In the genomic region with DNA sequence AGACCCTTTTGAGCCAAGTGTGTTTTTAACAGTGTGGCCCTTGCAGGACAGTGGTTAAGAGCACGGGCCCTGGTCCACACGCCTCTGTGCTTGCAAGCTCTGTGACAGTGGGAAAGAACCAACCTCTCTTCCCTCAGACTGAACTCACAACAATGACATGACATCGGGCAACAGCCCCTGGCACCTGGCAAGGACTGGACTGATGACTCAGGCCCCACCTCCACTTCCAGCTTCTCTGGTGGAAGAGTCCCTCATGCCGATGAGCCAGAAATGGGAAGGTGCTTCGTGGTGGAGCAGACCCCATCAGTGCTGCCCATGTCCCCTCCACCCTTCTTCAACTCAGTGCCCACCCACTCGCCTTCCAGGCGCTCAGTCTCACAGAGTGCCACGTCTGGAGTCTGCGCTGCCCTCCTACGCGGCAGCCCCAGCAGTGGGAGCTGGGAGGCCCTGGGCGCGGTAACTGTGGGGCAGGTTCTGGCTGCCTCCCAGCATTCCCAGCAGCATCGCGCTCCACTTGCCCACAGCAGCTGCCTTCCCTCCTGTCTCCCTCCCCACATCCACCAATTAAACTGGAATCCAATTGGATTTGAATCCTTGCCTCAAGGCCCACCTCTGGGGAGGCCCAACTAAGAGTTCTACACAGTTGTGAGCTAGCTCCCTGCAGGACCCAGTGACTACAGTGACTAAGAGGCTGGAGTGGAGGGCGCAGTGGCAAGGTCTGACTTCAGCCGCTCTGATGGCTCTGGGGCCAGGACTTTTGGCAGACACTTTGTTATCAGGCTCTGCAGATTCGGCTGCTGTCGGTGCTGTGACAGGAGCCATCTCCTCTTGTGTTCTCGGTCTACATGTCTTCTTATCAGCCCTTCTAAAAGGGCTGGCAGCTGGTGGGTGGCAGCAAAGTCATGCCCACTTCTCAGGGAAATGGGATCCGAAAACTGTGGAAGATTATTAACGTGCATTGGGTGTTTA, we compare ENCODE assay signal across 1 cellular context.
TF ChIP-seq lines count a peak whose summit lies in the region.

No MANE protein-coding gene starts in this region.

TF ChIP-seq in K562, 482 proteins besides CTCF, POLR2A, EP300 and RAD21 (continued from another document):
- TF ChIP-seq, protein P1, sequence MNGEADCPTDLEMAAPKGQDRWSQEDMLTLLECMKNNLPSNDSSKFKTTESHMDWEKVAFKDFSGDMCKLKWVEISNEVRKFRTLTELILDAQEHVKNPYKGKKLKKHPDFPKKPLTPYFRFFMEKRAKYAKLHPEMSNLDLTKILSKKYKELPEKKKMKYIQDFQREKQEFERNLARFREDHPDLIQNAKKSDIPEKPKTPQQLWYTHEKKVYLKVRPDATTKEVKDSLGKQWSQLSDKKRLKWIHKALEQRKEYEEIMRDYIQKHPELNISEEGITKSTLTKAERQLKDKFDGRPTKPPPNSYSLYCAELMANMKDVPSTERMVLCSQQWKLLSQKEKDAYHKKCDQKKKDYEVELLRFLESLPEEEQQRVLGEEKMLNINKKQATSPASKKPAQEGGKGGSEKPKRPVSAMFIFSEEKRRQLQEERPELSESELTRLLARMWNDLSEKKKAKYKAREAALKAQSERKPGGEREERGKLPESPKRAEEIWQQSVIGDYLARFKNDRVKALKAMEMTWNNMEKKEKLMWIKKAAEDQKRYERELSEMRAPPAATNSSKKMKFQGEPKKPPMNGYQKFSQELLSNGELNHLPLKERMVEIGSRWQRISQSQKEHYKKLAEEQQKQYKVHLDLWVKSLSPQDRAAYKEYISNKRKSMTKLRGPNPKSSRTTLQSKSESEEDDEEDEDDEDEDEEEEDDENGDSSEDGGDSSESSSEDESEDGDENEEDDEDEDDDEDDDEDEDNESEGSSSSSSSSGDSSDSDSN (IDR thresholded peaks at IDR 0.05; ENCODE audit: borderline replicate concordance in 1 of 2, low read depth in 2 of 2, low read length in 2 of 2) = peak; percentile 40 to 78; a peak in 1 of 4 replicates
- no peak for TF ChIP-seq ZNF197 (CRISPR knock-in tag; IDR thresholded peaks at IDR 0.05; ENCODE audit: low read depth)
- no peak for TF ChIP-seq SMARCA4 (IDR thresholded peaks at IDR 0.05)
- TF ChIP-seq DNMT1 (IDR thresholded peaks at IDR 0.05) = no peak
- TF ChIP-seq BACH1 (tag; IDR thresholded peaks at IDR 0.05) = no peak
- no peak for TF ChIP-seq FOS (IDR thresholded peaks at IDR 0.05; ENCODE audit: extremely low read depth, insufficient read length)
- TF ChIP-seq, protein P2, sequence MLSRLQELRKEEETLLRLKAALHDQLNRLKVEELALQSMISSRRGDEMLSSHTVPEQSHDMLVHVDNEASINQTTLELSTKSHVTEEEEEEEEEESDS (CRISPR knock-in tag; IDR thresholded peaks at IDR 0.05) = no peak
- no peak for TF ChIP-seq HMGN3 (IDR thresholded peaks at IDR 0.05; ENCODE audit: borderline replicate concordance, extremely low read depth, insufficient read length, low read depth, low read length)
- peak; percentile 28; the same call in 1 of the 2 replicates for TF ChIP-seq TCF3 (CRISPR knock-in tag; IDR thresholded peaks at IDR 0.05)
- TF ChIP-seq, protein P3, sequence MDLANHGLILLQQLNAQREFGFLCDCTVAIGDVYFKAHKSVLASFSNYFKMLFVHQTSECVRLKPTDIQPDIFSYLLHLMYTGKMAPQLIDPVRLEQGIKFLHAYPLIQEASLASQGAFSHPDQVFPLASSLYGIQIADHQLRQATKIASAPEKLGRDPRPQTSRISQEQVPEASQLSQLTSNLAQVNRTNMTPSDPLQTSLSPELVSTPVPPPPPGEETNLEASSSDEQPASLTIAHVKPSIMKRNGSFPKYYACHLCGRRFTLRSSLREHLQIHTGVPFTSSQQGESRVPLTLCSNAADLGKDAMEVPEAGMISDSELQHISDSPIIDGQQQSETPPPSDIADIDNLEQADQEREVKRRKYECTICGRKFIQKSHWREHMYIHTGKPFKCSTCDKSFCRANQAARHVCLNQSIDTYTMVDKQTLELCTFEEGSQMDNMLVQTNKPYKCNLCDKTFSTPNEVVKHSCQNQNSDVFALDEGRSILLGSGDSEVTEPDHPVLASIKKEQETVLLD (IDR thresholded peaks at IDR 0.05) = no peak
- no peak for TF ChIP-seq NFE2L1 (tag; IDR thresholded peaks at IDR 0.05; ENCODE audit: borderline replicate concordance, low read depth)
- TF ChIP-seq ZNF184 (CRISPR knock-in tag; IDR thresholded peaks at IDR 0.05) = no peak
- no peak for TF ChIP-seq POLR2G (IDR thresholded peaks at IDR 0.05; ENCODE audit: low read depth, low read length)
